25 cellular contexts compared by ENCODE assay signal in genomic region chr2:218529990-218530389, GRCh38.
"Had no signal": no experiment of that assay in that cellular context is flagged by ENCODE, and none has a peak within 500 bp of the region (broad histone marks: within the 10 kb centered on the region; RNA-seq: fewer than 3 reads in every experiment).

No MANE protein-coding gene starts in this region.

- FAIRE-seq: urothelium cell line had no signal

- H3K9me3 ChIP-seq: stomach, suprapubic skin, testis, thoracic aorta, thyroid gland, tibial artery, tibial nerve, transverse colon, upper lobe of left lung, upper lobe of right lung, uterus, vagina had no signal

- DNase-seq: stimulated activated CD4-positive, alpha-beta T cell treated with anti-CD3 and anti-CD28 coated beads, Interleukin-2, amount 100 ng/mL, for 48 hours; stimulated activated CD4-positive, alpha-beta T cell treated with anti-CD3 and anti-CD28 coated beads, Interleukin-4, amount 100 ng/mL, for 1 hour; stimulated activated CD4-positive, alpha-beta T cell treated with anti-CD3 and anti-CD28 coated beads, Interleukin-4, amount 100 ng/mL, for 24 hours; stimulated activated CD4-positive, alpha-beta T cell treated with anti-CD3 and anti-CD28 coated beads, Interleukin-4, amount 100 ng/mL, for 4 hours; stimulated activated CD8-positive, alpha-beta memory T cell treated with anti-CD3 and anti-CD28 coated beads, Interleukin-4, amount 100 ng/mL, for 48 hours; stimulated activated naive B cell treated with anti-CD40 and anti-IgM and Interleukin-4, amounts not matched to agents 10 μg/mL and 1 μg/mL and 100 μg/mL, for 72 hours; stimulated activated naive CD4-positive, alpha-beta T cell; stimulated activated naive CD4-positive, alpha-beta T cell treated with Interleukin-2 at 50 U/mL for 16 hours; stimulated activated naive CD8-positive, alpha-beta T cell treated with anti-CD3 and anti-CD28 coated beads, Interleukin-15, amount 100 ng/mL, for 72 hours; stimulated activated naive CD8-positive, alpha-beta T cell treated with anti-CD3 and anti-CD28 coated beads, Interleukin-15, Interleukin-2, amounts not matched to agents 100 U/mL and 50 U/mL, for 24 hours; stomach; substantia nigra; testis; thyroid gland; tibial artery; transverse colon; trophoblast cell; upper lobe of left lung; upper lobe of right lung; uterus had no signal

- H3K36me3 ChIP-seq: uterus had no signal

- H3K27me3 ChIP-seq: stomach, suprapubic skin, testis, thyroid gland, tibial artery, tibial nerve, transverse colon, upper lobe of left lung, upper lobe of right lung, uterus, vagina had no signal

- H3K4me3 ChIP-seq: stomach, suprapubic skin, testis, thoracic aorta, thyroid gland, tibial artery, tibial nerve, transverse colon, upper lobe of left lung, upper lobe of right lung, uterus, vagina had no signal

- H3K4me1 ChIP-seq: stomach, suprapubic skin, testis, thyroid gland, tibial artery, tibial nerve, transverse colon, upper lobe of left lung, upper lobe of right lung, uterus, vagina had no signal

- H3K27ac ChIP-seq: stomach, suprapubic skin, testis, thoracic aorta, thyroid gland, tibial artery, tibial nerve, transverse colon, upper lobe of left lung, upper lobe of right lung, uterus, vagina had no signal
